In the genomic region with DNA sequence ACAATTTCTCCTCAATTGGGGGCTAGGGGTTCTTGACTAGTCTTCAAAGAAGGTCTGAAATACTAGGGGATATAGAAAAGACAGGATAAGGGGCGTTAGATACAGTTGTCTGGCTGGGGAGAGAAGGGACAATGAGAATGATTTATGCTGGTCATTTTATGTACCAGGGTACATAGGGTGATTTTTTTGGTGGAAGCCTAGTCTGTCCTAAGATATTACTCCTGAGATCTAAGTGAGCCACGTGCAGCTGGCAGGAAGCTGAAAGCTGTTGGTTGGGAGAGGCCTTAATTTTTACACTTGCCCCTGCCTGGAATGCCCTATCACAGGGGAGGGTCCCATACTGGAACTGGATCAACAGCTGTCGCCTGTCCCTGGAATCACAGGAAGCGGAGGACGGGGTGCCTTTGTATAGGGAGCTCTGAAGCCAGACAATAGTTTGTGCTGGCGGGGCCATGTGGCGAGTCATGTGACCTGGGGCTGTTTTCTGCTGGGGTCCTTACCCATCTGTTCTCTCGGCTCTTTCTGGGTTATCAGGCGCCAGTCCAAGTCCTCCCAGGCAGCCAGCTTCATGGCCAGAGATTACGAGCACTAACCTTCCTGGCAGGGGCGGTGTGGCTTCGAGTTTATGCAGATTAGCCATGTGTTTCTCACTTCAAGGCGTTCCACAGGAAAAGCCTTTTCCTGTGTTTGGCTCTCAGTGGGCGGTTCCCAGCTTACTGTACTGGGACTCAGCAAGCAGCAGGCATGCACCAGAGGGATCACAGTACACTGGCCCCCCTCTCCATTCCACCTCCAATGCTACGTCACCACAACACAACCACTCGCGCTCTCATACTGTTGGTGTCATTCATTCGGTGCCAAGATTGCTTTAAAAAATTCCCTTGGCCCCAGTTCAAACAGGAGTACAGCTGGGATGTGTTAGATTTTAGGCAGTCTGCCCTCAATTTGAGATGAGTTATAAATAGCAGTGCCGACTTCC, we compare ENCODE assay signal across 1 cellular context.
A peak's percentile ranks its signal among the peaks of the same experiment; 100 is the strongest.
TF ChIP-seq lines count a peak whose summit lies in the region.

No MANE protein-coding gene starts in this region.

TF ChIP-seq in K562, 482 proteins besides CTCF, POLR2A, EP300 and RAD21 (continued from another document and continues in another):
- TF ChIP-seq, protein P1, sequence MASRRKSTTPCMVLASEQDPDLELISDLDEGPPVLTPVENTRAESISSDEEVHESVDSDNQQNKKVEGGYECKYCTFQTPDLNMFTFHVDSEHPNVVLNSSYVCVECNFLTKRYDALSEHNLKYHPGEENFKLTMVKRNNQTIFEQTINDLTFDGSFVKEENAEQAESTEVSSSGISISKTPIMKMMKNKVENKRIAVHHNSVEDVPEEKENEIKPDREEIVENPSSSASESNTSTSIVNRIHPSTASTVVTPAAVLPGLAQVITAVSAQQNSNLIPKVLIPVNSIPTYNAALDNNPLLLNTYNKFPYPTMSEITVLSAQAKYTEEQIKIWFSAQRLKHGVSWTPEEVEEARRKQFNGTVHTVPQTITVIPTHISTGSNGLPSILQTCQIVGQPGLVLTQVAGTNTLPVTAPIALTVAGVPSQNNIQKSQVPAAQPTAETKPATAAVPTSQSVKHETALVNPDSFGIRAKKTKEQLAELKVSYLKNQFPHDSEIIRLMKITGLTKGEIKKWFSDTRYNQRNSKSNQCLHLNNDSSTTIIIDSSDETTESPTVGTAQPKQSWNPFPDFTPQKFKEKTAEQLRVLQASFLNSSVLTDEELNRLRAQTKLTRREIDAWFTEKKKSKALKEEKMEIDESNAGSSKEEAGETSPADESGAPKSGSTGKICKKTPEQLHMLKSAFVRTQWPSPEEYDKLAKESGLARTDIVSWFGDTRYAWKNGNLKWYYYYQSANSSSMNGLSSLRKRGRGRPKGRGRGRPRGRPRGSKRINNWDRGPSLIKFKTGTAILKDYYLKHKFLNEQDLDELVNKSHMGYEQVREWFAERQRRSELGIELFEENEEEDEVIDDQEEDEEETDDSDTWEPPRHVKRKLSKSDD (conservative IDR thresholded peaks at IDR 0.05; ENCODE audit: low read length): no peak
- TF ChIP-seq MCM7 (IDR thresholded peaks at IDR 0.05) (no peak), DPF2 (IDR thresholded peaks at IDR 0.05) (peak; percentile 82), KLF6 (CRISPR knock-in tag; IDR thresholded peaks at IDR 0.05; ENCODE audit: borderline replicate concordance) (0 out of 2 replicates have a peak, but pooled peaks have one; percentile 10), NFIX (CRISPR knock-in tag; IDR thresholded peaks at IDR 0.05; ENCODE audit: low read depth) (no peak), MEF2A (IDR thresholded peaks at IDR 0.05; ENCODE audit: control insufficient read depth, low read depth, low read length) (peak; percentile 42; the same call in 1 of the 2 replicates), MYC (IDR thresholded peaks at IDR 0.05; ENCODE audit: low read depth, low read length) (peak; percentile 90), MYC (CRISPR knock-in tag; IDR thresholded peaks at IDR 0.05; ENCODE audit: borderline replicate concordance, low read depth) (peak; percentile 82), RBM14 (IDR thresholded peaks at IDR 0.05; ENCODE audit: borderline replicate concordance, insufficient read depth, low read depth, low read length) (no peak), ZNF639 (CRISPR knock-in tag; conservative IDR thresholded peaks at IDR 0.05 in 1 of 2, IDR thresholded peaks at IDR 0.05 in 1 of 2) (no peak), BMI1 (IDR thresholded peaks at IDR 0.05; ENCODE audit: low read length) (no peak), ATF7 (IDR thresholded peaks at IDR 0.05) (0 out of 2 replicates have a peak, but pooled peaks have one; percentile 66), MTF1 (CRISPR knock-in tag; IDR thresholded peaks at IDR 0.05; ENCODE audit: borderline replicate concordance) (no peak), NCOA1 (IDR thresholded peaks at IDR 0.05; ENCODE audit: low read depth) (peak; percentile 55; the same call in 1 of the 2 replicates), ZNF707 (CRISPR knock-in tag; conservative IDR thresholded peaks at IDR 0.05) (no peak), PML (IDR thresholded peaks at IDR 0.05; ENCODE audit: low read length) (peak; percentile 77; the same call in 1 of the 2 replicates), UBTF (IDR thresholded peaks at IDR 0.05; ENCODE audit: borderline replicate concordance in 1 of 2, low read depth in 2 of 2, low read length in 2 of 2) (0 out of 4 replicates have a peak, but pooled peaks of 1 of the 2 experiments have one; percentile 20), C11orf30 (IDR thresholded peaks at IDR 0.05; ENCODE audit: low read depth) (no peak), ZNF785 (CRISPR knock-in tag; IDR thresholded peaks at IDR 0.05) (no peak), PHB2 (IDR thresholded peaks at IDR 0.05; ENCODE audit: low read depth) (0 out of 2 replicates have a peak, but pooled peaks have one; percentile 28), ETV6 (IDR thresholded peaks at IDR 0.05; ENCODE audit: borderline replicate concordance in 1 of 2, low read depth in 2 of 2, low read length in 1 of 2) (no peak), ETV6 (CRISPR knock-in tag; IDR thresholded peaks at IDR 0.05; ENCODE audit: borderline replicate concordance) (no peak), ZNF778 (CRISPR knock-in tag; IDR thresholded peaks at IDR 0.05) (no peak), SIN3A (IDR thresholded peaks at IDR 0.05; ENCODE audit: borderline replicate concordance in 2 of 2, control insufficient read depth in 1 of 2, low read depth in 2 of 2, low read length in 2 of 2) (peak in 1 of 2 experiments; percentile 86; a peak in 2 of 4 replicates), ZNF431 (CRISPR knock-in tag; IDR thresholded peaks at IDR 0.05) (no peak), MTA3 (IDR thresholded peaks at IDR 0.05; ENCODE audit: borderline replicate concordance) (peak; percentile 72; the same call in 1 of the 2 replicates), NRF1 (conservative IDR thresholded peaks at IDR 0.05 in 1 of 2, IDR thresholded peaks at IDR 0.05 in 1 of 2) (peak in 1 of 2 experiments; percentile 23; a peak in 1 of 4 replicates)
- TF ChIP-seq, protein P2, sequence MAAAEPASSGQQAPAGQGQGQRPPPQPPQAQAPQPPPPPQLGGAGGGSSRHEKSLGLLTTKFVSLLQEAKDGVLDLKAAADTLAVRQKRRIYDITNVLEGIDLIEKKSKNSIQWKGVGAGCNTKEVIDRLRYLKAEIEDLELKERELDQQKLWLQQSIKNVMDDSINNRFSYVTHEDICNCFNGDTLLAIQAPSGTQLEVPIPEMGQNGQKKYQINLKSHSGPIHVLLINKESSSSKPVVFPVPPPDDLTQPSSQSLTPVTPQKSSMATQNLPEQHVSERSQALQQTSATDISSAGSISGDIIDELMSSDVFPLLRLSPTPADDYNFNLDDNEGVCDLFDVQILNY (CRISPR knock-in tag; IDR thresholded peaks at IDR 0.05): no peak
- TF ChIP-seq, protein P3, sequence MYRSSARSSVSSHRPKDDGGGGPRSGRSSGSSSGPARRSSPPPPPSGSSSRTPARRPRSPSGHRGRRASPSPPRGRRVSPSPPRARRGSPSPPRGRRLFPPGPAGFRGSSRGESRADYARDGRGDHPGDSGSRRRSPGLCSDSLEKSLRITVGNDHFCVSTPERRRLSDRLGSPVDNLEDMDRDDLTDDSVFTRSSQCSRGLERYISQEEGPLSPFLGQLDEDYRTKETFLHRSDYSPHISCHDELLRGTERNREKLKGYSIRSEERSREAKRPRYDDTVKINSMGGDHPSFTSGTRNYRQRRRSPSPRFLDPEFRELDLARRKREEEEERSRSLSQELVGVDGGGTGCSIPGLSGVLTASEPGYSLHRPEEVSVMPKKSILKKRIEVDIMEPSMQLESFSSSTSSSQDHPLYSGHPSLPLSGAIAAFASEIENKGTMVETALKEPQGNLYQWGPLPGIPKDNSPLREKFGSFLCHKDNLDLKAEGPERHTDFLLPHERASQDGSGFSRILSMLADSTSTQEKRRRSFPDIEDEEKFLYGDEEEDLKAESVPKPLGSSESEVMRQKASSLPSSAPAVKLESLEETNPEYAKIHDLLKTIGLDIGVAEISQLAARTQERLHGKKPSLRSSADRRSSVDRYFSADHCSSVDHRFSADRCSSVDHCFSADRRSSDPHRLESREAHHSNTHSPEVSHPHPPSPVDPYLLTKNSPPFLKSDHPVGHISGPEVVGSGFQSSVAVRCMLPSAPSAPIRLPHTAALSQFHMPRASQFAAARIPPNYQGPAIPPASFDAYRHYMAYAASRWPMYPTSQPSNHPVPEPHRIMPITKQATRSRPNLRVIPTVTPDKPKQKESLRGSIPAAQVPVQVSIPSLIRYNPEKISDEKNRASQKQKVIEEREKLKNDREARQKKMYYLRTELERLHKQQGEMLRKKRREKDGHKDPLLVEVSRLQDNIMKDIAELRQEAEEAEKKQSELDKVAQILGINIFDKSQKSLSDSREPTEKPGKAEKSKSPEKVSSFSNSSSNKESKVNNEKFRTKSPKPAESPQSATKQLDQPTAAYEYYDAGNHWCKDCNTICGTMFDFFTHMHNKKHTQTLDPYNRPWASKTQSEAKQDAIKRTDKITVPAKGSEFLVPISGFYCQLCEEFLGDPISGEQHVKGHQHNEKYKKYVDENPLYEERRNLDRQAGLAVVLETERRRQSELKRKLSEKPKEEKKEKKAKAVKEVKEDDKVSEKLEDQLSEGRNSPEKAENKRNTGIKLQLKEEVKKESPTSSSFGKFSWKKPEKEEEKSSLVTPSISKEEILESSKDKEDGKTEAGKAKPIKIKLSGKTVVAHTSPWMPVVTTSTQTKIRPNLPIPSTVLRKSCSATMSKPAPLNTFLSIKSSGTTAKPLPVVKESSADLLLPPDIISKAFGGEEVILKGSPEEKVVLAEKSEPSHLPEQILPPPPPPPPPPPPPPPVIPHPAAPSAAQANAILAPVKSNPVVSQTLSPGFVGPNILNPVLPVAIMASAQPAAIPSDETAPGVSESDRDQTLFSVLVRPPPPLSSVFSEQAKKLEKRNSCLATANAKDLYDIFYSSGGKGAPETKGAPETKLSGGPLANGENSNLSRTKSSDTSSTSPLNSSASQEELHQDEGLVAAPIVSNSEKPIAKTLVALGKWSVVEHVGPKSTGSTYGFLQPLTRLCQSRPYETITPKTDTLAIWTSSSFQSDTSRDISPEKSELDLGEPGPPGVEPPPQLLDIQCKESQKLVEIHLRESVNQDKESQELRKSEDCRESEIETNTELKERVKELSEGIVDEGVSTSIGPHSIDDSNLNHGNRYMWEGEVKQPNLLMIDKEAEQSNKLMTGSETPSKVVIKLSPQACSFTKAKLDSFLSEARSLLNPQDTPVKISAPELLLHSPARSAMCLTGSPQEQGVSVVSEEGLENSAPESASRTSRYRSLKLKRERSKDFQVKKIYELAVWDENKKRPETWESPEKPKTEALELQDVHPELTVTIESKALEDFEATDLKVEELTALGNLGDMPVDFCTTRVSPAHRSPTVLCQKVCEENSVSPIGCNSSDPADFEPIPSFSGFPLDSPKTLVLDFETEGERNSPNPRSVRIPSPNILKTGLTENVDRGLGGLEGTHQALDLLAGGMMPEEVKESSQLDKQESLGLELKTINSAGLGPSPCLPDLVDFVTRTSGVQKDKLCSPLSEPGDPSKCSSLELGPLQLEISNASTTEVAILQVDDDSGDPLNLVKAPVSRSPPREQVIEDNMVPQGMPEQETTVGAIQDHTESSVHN (IDR thresholded peaks at IDR 0.05; ENCODE audit: borderline replicate concordance in 1 of 2, low read depth in 1 of 2): no peak
- TF ChIP-seq, protein P4, sequence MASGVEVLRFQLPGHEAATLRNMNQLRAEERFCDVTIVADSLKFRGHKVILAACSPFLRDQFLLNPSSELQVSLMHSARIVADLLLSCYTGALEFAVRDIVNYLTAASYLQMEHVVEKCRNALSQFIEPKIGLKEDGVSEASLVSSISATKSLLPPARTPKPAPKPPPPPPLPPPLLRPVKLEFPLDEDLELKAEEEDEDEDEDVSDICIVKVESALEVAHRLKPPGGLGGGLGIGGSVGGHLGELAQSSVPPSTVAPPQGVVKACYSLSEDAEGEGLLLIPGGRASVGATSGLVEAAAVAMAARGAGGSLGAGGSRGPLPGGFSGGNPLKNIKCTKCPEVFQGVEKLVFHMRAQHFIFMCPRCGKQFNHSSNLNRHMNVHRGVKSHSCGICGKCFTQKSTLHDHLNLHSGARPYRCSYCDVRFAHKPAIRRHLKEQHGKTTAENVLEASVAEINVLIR (CRISPR knock-in tag; IDR thresholded peaks at IDR 0.05): 0 out of 2 replicates have a peak, but pooled peaks have one; percentile 8
- TF ChIP-seq, protein P5, sequence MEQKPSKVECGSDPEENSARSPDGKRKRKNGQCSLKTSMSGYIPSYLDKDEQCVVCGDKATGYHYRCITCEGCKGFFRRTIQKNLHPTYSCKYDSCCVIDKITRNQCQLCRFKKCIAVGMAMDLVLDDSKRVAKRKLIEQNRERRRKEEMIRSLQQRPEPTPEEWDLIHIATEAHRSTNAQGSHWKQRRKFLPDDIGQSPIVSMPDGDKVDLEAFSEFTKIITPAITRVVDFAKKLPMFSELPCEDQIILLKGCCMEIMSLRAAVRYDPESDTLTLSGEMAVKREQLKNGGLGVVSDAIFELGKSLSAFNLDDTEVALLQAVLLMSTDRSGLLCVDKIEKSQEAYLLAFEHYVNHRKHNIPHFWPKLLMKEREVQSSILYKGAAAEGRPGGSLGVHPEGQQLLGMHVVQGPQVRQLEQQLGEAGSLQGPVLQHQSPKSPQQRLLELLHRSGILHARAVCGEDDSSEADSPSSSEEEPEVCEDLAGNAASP (IDR thresholded peaks at IDR 0.05): no peak
- TF ChIP-seq, protein P6, sequence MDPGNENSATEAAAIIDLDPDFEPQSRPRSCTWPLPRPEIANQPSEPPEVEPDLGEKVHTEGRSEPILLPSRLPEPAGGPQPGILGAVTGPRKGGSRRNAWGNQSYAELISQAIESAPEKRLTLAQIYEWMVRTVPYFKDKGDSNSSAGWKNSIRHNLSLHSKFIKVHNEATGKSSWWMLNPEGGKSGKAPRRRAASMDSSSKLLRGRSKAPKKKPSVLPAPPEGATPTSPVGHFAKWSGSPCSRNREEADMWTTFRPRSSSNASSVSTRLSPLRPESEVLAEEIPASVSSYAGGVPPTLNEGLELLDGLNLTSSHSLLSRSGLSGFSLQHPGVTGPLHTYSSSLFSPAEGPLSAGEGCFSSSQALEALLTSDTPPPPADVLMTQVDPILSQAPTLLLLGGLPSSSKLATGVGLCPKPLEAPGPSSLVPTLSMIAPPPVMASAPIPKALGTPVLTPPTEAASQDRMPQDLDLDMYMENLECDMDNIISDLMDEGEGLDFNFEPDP (CRISPR knock-in tag; IDR thresholded peaks at IDR 0.05): no peak
